In the genomic region with DNA sequence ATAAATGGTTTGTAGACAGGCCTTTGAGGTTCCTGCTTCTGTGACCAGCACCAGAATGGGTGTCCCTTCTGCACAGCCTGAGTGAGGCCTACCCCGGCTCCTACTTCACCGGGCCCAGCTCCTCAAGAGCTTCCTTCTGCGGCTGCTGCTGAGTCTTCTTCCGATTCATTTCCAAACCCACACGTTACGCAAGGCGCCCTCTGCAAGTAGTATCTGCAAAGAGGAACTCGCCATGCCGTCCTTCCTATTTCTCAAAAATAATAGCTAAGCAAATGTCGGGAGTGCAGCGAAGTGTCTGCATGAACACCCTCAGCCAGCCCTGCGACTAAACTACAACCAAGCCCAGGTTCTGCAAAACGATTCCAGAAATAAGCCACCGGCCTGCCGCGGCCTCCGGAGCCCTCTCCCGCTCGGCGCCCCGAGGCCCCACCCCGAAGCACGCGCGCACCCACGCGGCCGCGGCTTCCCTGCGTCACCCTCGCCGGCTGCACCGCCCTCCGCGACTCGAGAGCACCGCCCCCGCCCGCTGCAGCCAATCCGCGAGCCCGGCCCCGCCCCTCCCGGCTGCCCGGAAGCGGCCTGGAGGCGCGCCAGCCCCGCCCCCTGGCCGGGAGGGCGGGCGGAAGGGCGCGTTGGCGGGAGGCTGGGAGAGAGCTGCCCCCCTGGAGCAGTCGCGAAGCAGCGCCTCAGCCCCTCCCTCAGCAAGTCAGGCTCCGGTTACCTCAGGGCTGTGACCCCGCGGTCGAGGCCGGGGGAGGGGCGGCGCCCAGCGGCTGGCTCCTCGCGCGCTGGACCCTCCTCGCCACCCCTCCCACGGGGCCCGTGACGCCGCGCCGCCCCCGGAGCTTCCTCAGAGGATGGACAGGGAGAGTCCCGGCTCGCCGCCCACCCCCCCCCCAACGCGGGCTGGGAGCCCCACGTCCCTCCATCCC, we compare ENCODE assay signal across 8 cellular contexts.
DNase-seq lines count a peak whose midpoint lies in the region; ATAC-seq and TF ChIP-seq lines count a peak whose summit lies in the region.

No MANE protein-coding gene starts in this region.

- TF ChIP-seq CTCF in AG09319 (IDR thresholded peaks at IDR 0.05; ENCODE audit: low read depth, low read length): no peak

- ATAC-seq in GM19023 (IDR thresholded peaks at IDR 0.05; ENCODE audit: unreplicated experiment): peak; percentile 46
- peak; percentile 56 for ATAC-seq in HG03175 (IDR thresholded peaks at IDR 0.05; ENCODE audit: unreplicated experiment)

- peak; percentile 87 for DNase-seq in AG09319 (ENCODE audit: extremely low read depth, low read depth)
- peak; percentile 82 for DNase-seq in NCI-H510A (lab: John Stamatoyannopoulos, UW)
- DNase-seq in activated CD4-positive, alpha-beta T cell treated with anti-CD3 and anti-CD28 coated beads for 1 hour: peak; percentile 97
- peak; percentile 41 to 44 for DNase-seq in cerebellar nuclear complex (lab: John Stamatoyannopoulos, UW)
- peak; percentile 77 for DNase-seq in kidney glomerular epithelial cell (lab: John Stamatoyannopoulos, UW)
- peak; percentile 97 to 99 for DNase-seq in stimulated activated CD4-positive, alpha-beta T cell treated with anti-CD3 and anti-CD28 coated beads, Interleukin-15, amount 100 ng/mL, for 1 hour (ENCODE audit: low read depth in 1 of 2, low spot score in 1 of 2)

Comparison
In these comparisons a context has a peak if more than half of its experiments do, and no peak if none do; other contexts are left out.
1. Peak in every context shown above with its lines: DNase-seq and ATAC-seq.
2. DNase-seq: peak in every context shown above with its lines; median percentile 98 in stimulated activated CD4-positive, alpha-beta T cell treated with anti-CD3 and anti-CD28 coated beads, Interleukin-15, amount 100 ng/mL, for 1 hour; 97 in activated CD4-positive, alpha-beta T cell treated with anti-CD3 and anti-CD28 coated beads for 1 hour; 87 in AG09319; 82 in NCI-H510A; 77 in kidney glomerular epithelial cell; 42 in cerebellar nuclear complex.